11 cellular contexts compared by ENCODE assay signal in genomic region chr5:55599148-55600050, GRCh38.
DNase-seq lines count a peak whose midpoint lies in the region; ATAC-seq and TF ChIP-seq lines count a peak whose summit lies in the region.
"Had no signal": no experiment of that assay in that cellular context is flagged by ENCODE, and none has a peak within 500 bp of the region (broad histone marks: within the 10 kb centered on the region; RNA-seq: fewer than 3 reads in every experiment).

No MANE protein-coding gene starts in this region.

- H3K4me1 ChIP-seq in breast epithelium (peaks cover 14 to 19% of the 10 kb centered on the region in 2 donors), muscle layer of colon (ENCODE audit: insufficient read depth, low read length) (peaks cover 70% of the 10 kb centered on the region), upper lobe of left lung (peaks cover 33 to 62% (median 40%) of the 10 kb centered on the region in 4 donors)

- H3K36me3 Mint-ChIP-seq in MCF 10A (ENCODE audit: insufficient read depth, unreplicated experiment) = no peaks in the 10 kb centered on the region

- TF ChIP-seq POLR2A in breast epithelium (IDR thresholded peaks at IDR 0.05) (no peak), upper lobe of left lung (IDR thresholded peaks at IDR 0.05) (no peak)

- peak overlapping the region in 1 of 3 donors; percentile 32 for H3K4me3 ChIP-seq in breast epithelium
- H3K4me3 ChIP-seq in muscle layer of colon (ENCODE audit: low read depth in 1 of 2, low read length in 2 of 2) = no peak overlapping the region
- H3K4me3 ChIP-seq in upper lobe of left lung = no peak overlapping the region
- H3K4me3 ChIP-seq: ovary had no signal

- H3K27ac Mint-ChIP-seq in MCF 10A (ENCODE audit: low read depth, unreplicated experiment) = no peak overlapping the region

- POLR2A ChIA-PET in MCF 10A (lab: Yijun Ruan, JAX) = interaction anchor here (1.5 kb wide), 1 partner anchor 66 kb away, joined by 4 read pairs; no protein-coding TSS in a partner anchor

- peak in 1 of 4 donors; percentile 27 for TF ChIP-seq EP300 in upper lobe of left lung (IDR thresholded peaks at IDR 0.05)

- TF ChIP-seq CTCF in breast epithelium (IDR thresholded peaks at IDR 0.05) (no peak), MCF 10A (IDR thresholded peaks at IDR 0.05; ENCODE audit: unreplicated experiment) (no peak), upper lobe of left lung (IDR thresholded peaks at IDR 0.05) (no peak)

- no peak for DNase-seq in breast epithelium (ENCODE audit: low spot score in 2 of 2)
- DNase-seq in MCF 10A (ENCODE audit: unreplicated experiment) = no peak
- DNase-seq in dermis blood vessel endothelial cell = peak; percentile 82
- no peak for DNase-seq in upper lobe of left lung
- DNase-seq in NCI-H2171 (lab: John Stamatoyannopoulos, UW) = no peak
- no peak for DNase-seq in AG08395 (ENCODE audit: low spot score)
- no peak for DNase-seq in NCI-H2029 (lab: John Stamatoyannopoulos, UW)
- DNase-seq: MM.1S, ovary, PC-3 had no signal

- H3K9me3 ChIP-seq in breast epithelium = no peaks in the 10 kb centered on the region
- H3K9me3 ChIP-seq in muscle layer of colon (ENCODE audit: low read length) = no peaks in the 10 kb centered on the region
- no peaks in the 10 kb centered on the region for H3K9me3 ChIP-seq in upper lobe of left lung
- H3K9me3 ChIP-seq: ovary had no signal

- intact Hi-C loops in breast epithelium (cut with DNase I; ENCODE audit: low total_unique reads) = loop anchor here (10.0 kb wide), 1 partner anchor 65 kb away; the partner anchor contains the start of gene PLPP1
- intact Hi-C loops in MCF 10A (cut with micrococcal nuclease) = no loop called here

- H3K27ac ChIP-seq in breast epithelium (peak overlapping the region; percentile 93 to 95), muscle layer of colon (ENCODE audit: low read depth, low read length) (peak overlapping the region; percentile 85), upper lobe of left lung (peak overlapping the region; percentile 77 to 93 (median 86))

- no peak overlapping the region for H3K4me3 Mint-ChIP-seq in MCF 10A (ENCODE audit: unreplicated experiment)

- H3K27me3 ChIP-seq in breast epithelium (no peaks in the 10 kb centered on the region), muscle layer of colon (ENCODE audit: control insufficient read depth in 1 of 2, insufficient read depth in 2 of 2, low read length in 2 of 2) (no peaks in the 10 kb centered on the region), upper lobe of left lung (no peaks in the 10 kb centered on the region)
- H3K27me3 ChIP-seq: ovary had no signal

- no peaks in the 10 kb centered on the region for H3K9me3 Mint-ChIP-seq in MCF 10A (ENCODE audit: unreplicated experiment)

- H3K9ac ChIP-seq in muscle layer of colon (ENCODE audit: low read length) = no peak overlapping the region

- H3K4me1 Mint-ChIP-seq in MCF 10A (ENCODE audit: insufficient read depth, unreplicated experiment) = peaks cover 26% of the 10 kb centered on the region

- BruUV-seq in MCF 10A (replicated peaks; lab: Mats Ljungman, UMichigan) = no TSS peak

- no peaks in the 10 kb centered on the region for H3K36me3 ChIP-seq in breast epithelium
- H3K36me3 ChIP-seq in muscle layer of colon (ENCODE audit: insufficient read depth, low read length) = no peaks in the 10 kb centered on the region
- no peaks in the 10 kb centered on the region for H3K36me3 ChIP-seq in upper lobe of left lung
- H3K36me3 ChIP-seq: ovary had no signal

- WGBS in upper lobe of left lung, 2 donors = 79 to 80% methylated on average over 8 of the region's 8 CpGs

- CTCF ChIA-PET in MCF 10A (lab: Yijun Ruan, JAX) = no interaction called here

- peak in 1 of 2 donors; percentile 50 for ATAC-seq in upper lobe of left lung (ENCODE audit: low FRiP score in 2 of 2)
- ATAC-seq: PC-3 had no signal

- H3K27me3 Mint-ChIP-seq in MCF 10A (ENCODE audit: insufficient read depth, unreplicated experiment) = no peaks in the 10 kb centered on the region
